In genomic region chr22:42780070-42780540, GRCh38 we compare ENCODE assay signal across 8 cellular contexts. TPM values are rescaled to one million over a fixed set of nuclear protein-coding genes. Genes with fewer than 3 reads are reported as not detected.
DNase-seq lines count a peak whose midpoint lies in the region; ATAC-seq and TF ChIP-seq lines count a peak whose summit lies in the region.

No MANE protein-coding gene starts in this region.

- H3K4me1 ChIP-seq in CD8-positive, alpha-beta memory T cell (ENCODE audit: insufficient read depth, low read length): no peaks in the 10 kb centered on the region
- H3K4me1 ChIP-seq in HCT116 (ENCODE audit: control insufficient read depth in 1 of 2, insufficient read depth in 2 of 2, low read length in 2 of 2) (peaks cover 2 to 3% of the 10 kb centered on the region in 2 experiments; a peak in 3 of 4 replicates), mucosa of descending colon (ENCODE audit: low read depth) (no peaks in the 10 kb centered on the region)

- no peaks in the 10 kb centered on the region for H3K9me3 ChIP-seq in CD8-positive, alpha-beta memory T cell (ENCODE audit: low read length)
- H3K9me3 ChIP-seq in HCT116 (ENCODE audit: control insufficient read depth in 1 of 2, insufficient read depth in 1 of 2, low read depth in 1 of 2, low read length in 2 of 2) (no peaks in the 10 kb centered on the region), mucosa of descending colon (no peaks in the 10 kb centered on the region)

- H4K20me1 ChIP-seq in HCT116 (ENCODE audit: insufficient read depth): no peaks in the 10 kb centered on the region

- DNase-seq in CD8-positive, alpha-beta memory T cell: peak in 4 of 5 donors; percentile 13 to 56 (median 34)
- DNase-seq in HCT116 (ENCODE audit: low read depth, low spot score): peak; percentile 95
- DNase-seq in NCI-H446 treated with DMSO at 0.1 percent for 48 hours (lab: John Stamatoyannopoulos, UW): peak; percentile 83
- peak; percentile 42 for DNase-seq in WTC11 (ENCODE audit: low spot score)
- DNase-seq in epithelial cell of prostate (ENCODE audit: low read depth, low spot score): peak; percentile 59
- peak in 1 of 3 donors; percentile 91 for DNase-seq in mucosa of descending colon
- DNase-seq in type B pancreatic cell (ENCODE audit: extremely low spot score, unreplicated experiment): no peak

- H3K4me1 Mint-ChIP-seq in CD8-positive, alpha-beta memory T cell: no peaks in the 10 kb centered on the region
- H3K4me1 Mint-ChIP-seq in WTC11 (no peaks in the 10 kb centered on the region), type B pancreatic cell (ENCODE audit: unreplicated experiment) (no peaks in the 10 kb centered on the region)

- H3K27me3 ChIP-seq in CD8-positive, alpha-beta memory T cell (ENCODE audit: insufficient read depth, low read length, poor library complexity, severe bottlenecking): no peaks in the 10 kb centered on the region
- no peaks in the 10 kb centered on the region for H3K27me3 ChIP-seq in HCT116 (ENCODE audit: insufficient read depth, low read length)

- no peak overlapping the region for H3K27ac Mint-ChIP-seq in CD8-positive, alpha-beta memory T cell
- no peak overlapping the region for H3K27ac Mint-ChIP-seq in WTC11
- H3K27ac Mint-ChIP-seq in type B pancreatic cell: no peak overlapping the region

- TF ChIP-seq RAD21 in HCT116 (IDR thresholded peaks at IDR 0.05; ENCODE audit: low read depth): peak; percentile 86

- no peak overlapping the region for H3K4me3 Mint-ChIP-seq in CD8-positive, alpha-beta memory T cell
- no peak overlapping the region for H3K4me3 Mint-ChIP-seq in WTC11
- no peak overlapping the region for H3K4me3 Mint-ChIP-seq in type B pancreatic cell

- ATAC-seq in HCT116: peak; percentile 94
- peak; percentile 98 for ATAC-seq in WTC11
- peak; percentile 87 for ATAC-seq in mucosa of descending colon
- ATAC-seq in HG03378 (IDR thresholded peaks at IDR 0.05; ENCODE audit: unreplicated experiment): no peak

- BruUV-seq in HCT116 (replicated peaks; lab: Mats Ljungman, UMichigan): no TSS peak

- no peak overlapping the region for H3K27ac ChIP-seq in CD8-positive, alpha-beta memory T cell (ENCODE audit: low read depth, low read length)
- H3K27ac ChIP-seq in HCT116 (ENCODE audit: low read depth, low read length) (no peak overlapping the region), epithelial cell of prostate (no peak overlapping the region)

- peak; percentile 79 to 98 (median 86) for TF ChIP-seq CTCF in HCT116 (IDR thresholded peaks at IDR 0.05 in 2 of 3, conservative IDR thresholded peaks at IDR 0.05 in 1 of 3; ENCODE audit: borderline replicate concordance in 1 of 3, insufficient read depth in 1 of 3, low read depth in 2 of 3, low read length in 2 of 3)
- peak; percentile 73 for TF ChIP-seq CTCF in WTC11 (IDR thresholded peaks at IDR 0.05)
- peak; percentile 57 for TF ChIP-seq CTCF in mucosa of descending colon (IDR thresholded peaks at IDR 0.05)
- peak; percentile 97 for TF ChIP-seq CTCF in type B pancreatic cell (conservative IDR thresholded peaks at IDR 0.05)

- no peaks in the 10 kb centered on the region for H3K79me2 ChIP-seq in HCT116 (ENCODE audit: insufficient read depth, low read length)

- RAD21 ChIA-PET in HCT116 (lab: Charles Lee; ENCODE audit: low non-redundant PET in 1 of 2, low total read pairs in 2 of 2, uncharacterized antibody in 2 of 2, unreplicated experiment in 2 of 2): interaction anchor here in 1 of 2 experiments (0.9 kb wide), 1 partner anchor 87 kb away, joined by 4 read pairs; no protein-coding TSS in a partner anchor

- H3K27me3 Mint-ChIP-seq in CD8-positive, alpha-beta memory T cell: no peaks in the 10 kb centered on the region
- H3K27me3 Mint-ChIP-seq in WTC11 (ENCODE audit: low read depth) (no peaks in the 10 kb centered on the region), type B pancreatic cell (no peaks in the 10 kb centered on the region)

- TF ChIP-seq POLR2A in HCT116 (IDR thresholded peaks at IDR 0.05; ENCODE audit: borderline replicate concordance, extremely low read depth, insufficient read depth, insufficient read length): no peak

- H3K4me2 ChIP-seq in HCT116 (ENCODE audit: low read length): peak overlapping the region; percentile 37

- CTCF ChIA-PET in CD8-positive, alpha-beta memory T cell (lab: Charles Lee): interaction anchor here (1.3 kb wide), 1 partner anchor 87 kb away, joined by 3 read pairs; no protein-coding TSS in a partner anchor
- CTCF ChIA-PET in HCT116 (lab: Charles Lee): interaction anchor here (0.9 to 1.2 kb wide), 2 partner anchors 310 kb away, joined by 3 to 4 read pairs; no protein-coding TSS in a partner anchor
- CTCF ChIA-PET in WTC11 (lab: Charles Lee): interaction anchor here (0.9 to 1.3 kb wide), 3 partner anchors 13 to 273 kb away, joined by 3 to 4 read pairs (median 3); no protein-coding TSS in a partner anchor

- H3K4me3 ChIP-seq in CD8-positive, alpha-beta memory T cell (ENCODE audit: low read length): no peak overlapping the region
- H3K4me3 ChIP-seq in HCT116 (replicated peaks in 1 of 2; ENCODE audit: low read depth in 1 of 2, low read length in 2 of 2): no peak overlapping the region
- H3K4me3 ChIP-seq in mucosa of descending colon: no peak overlapping the region

- no peaks in the 10 kb centered on the region for H3K9me3 Mint-ChIP-seq in CD8-positive, alpha-beta memory T cell
- H3K9me3 Mint-ChIP-seq in WTC11: no peaks in the 10 kb centered on the region
- H3K9me3 Mint-ChIP-seq in type B pancreatic cell: no peaks in the 10 kb centered on the region

- H3K36me3 Mint-ChIP-seq in CD8-positive, alpha-beta memory T cell: no peaks in the 10 kb centered on the region
- H3K36me3 Mint-ChIP-seq in WTC11 (no peaks in the 10 kb centered on the region), type B pancreatic cell (no peaks in the 10 kb centered on the region)

- POLR2A ChIA-PET in CD8-positive, alpha-beta memory T cell (lab: Charles Lee): no interaction called here
- POLR2A ChIA-PET in HCT116 (lab: Charles Lee): no interaction called here
- POLR2A ChIA-PET in WTC11 (lab: Charles Lee): no interaction called here

- H3K9ac ChIP-seq in HCT116 (ENCODE audit: low read length): no peak overlapping the region

- H3K36me3 ChIP-seq in CD8-positive, alpha-beta memory T cell (ENCODE audit: insufficient read depth, low read length): no peaks in the 10 kb centered on the region
- no peaks in the 10 kb centered on the region for H3K36me3 ChIP-seq in HCT116 (ENCODE audit: control insufficient read depth in 1 of 2, insufficient read depth in 2 of 2, low read length in 2 of 2)
- H3K36me3 ChIP-seq in mucosa of descending colon (ENCODE audit: low read depth): no peaks in the 10 kb centered on the region

- H3K9me2 ChIP-seq in HCT116 (ENCODE audit: insufficient read depth): no peaks in the 10 kb centered on the region

- peak overlapping the region; percentile 42 for H2AFZ ChIP-seq in HCT116 (ENCODE audit: low read depth, low read length, poor library complexity, severe bottlenecking)

- intact Hi-C loops in HCT116 (cut with micrococcal nuclease): loop anchor here (1.0 to 5.0 kb wide), 2 partner anchors 87 to 310 kb away; no protein-coding TSS in a partner anchor
- intact Hi-C loops in mucosa of descending colon (cut with DNase I, micrococcal nuclease): no loop called here

TF ChIP-seq in HCT116, 20 proteins besides CTCF, POLR2A, EP300 and RAD21:
- TF ChIP-seq YY1 (IDR thresholded peaks at IDR 0.05; ENCODE audit: extremely low read depth, insufficient replicate concordance, low read depth, low read length) (peak; percentile 17), MAX (IDR thresholded peaks at IDR 0.05) (no peak), CBX3 (IDR thresholded peaks at IDR 0.05; ENCODE audit: low read depth) (peak; percentile 15; the same call in 1 of the 2 replicates)
TF ChIP-seq in HCT116: peak in this region for 2.

TF ChIP-seq in WTC11, 78 proteins besides CTCF, POLR2A, EP300 and RAD21:
- TF ChIP-seq SMAD3 (CRISPR knock-in tag; IDR thresholded peaks at IDR 0.05; ENCODE audit: borderline replicate concordance) (no peak), SP1 (CRISPR knock-in tag; conservative IDR thresholded peaks at IDR 0.05) (no peak), ZBTB43 (CRISPR knock-in tag; IDR thresholded peaks at IDR 0.05) (no peak), ETV6 (CRISPR knock-in tag; IDR thresholded peaks at IDR 0.05) (no peak), ZNF416 (CRISPR knock-in tag; IDR thresholded peaks at IDR 0.05) (no peak), ZNF396 (CRISPR knock-in tag; IDR thresholded peaks at IDR 0.05; ENCODE audit: borderline replicate concordance) (no peak), E2F1 (CRISPR knock-in tag; IDR thresholded peaks at IDR 0.05) (no peak), TP53 (CRISPR knock-in tag; IDR thresholded peaks at IDR 0.05) (no peak), CREB1 (CRISPR knock-in tag; IDR thresholded peaks at IDR 0.05) (no peak)

RNA-seq across cellular contexts. Expression of gene A4GALT, which starts 59.4 kb away (rescaled TPM):
- not detected for total RNA-seq in CD8-positive, alpha-beta memory T cell
- polyA plus RNA-seq in CD8-positive, alpha-beta memory T cell: not detected
- 16.0 TPM for total RNA-seq in HCT116 (2021; ENCODE audit: unreplicated experiment)
- polyA plus RNA-seq in HCT116 (2012): 14.2 and 14.3 TPM in 2 replicates
- total RNA-seq in WTC11 (2021): 13.9 to 22.1 TPM (median 16.8 TPM) in 3 replicates
- 10 to 100 TPM in 1 of 3 donors, 1 to 10 TPM in 2; 4.0 to 29.8 (median 9.3) TPM for total RNA-seq in mucosa of descending colon
- 20.2 and 76.3 TPM in 2 replicates for total RNA-seq in type B pancreatic cell (ENCODE audit: low replicate concordance)

Comparison
In these comparisons a context has a peak if more than half of its experiments do, and no peak if none do; other contexts are left out.
1. RNA of gene A4GALT, which starts 59.4 kb away (total RNA-seq): 13.9 to 22.1 TPM in WTC11, 20.2 to 76.3 TPM in type B pancreatic cell, 16.0 TPM in HCT116 (single experiment) and 4.0 to 29.8 TPM in mucosa of descending colon; not detected in CD8-positive, alpha-beta memory T cell; every median in the first group is over 4 times any median in the second.
2. Peak in every context shown above with its lines, with median percentiles within 50 percentile points of each other: CTCF ChIP-seq.